ENCODE assay signal across 9 cellular contexts in genomic region chr10:43846187-43846680, GRCh38.
DNase-seq lines count a peak whose midpoint lies in the region; ATAC-seq, FAIRE-seq and TF ChIP-seq lines count a peak whose summit lies in the region.
"Had no signal": no experiment of that assay in that cellular context is flagged by ENCODE, and none has a peak within 500 bp of the region (broad histone marks: within the 10 kb centered on the region; RNA-seq: fewer than 3 reads in every experiment).

No MANE protein-coding gene starts in this region.

- TF ChIP-seq CTCF in liver (IDR thresholded peaks at IDR 0.05; ENCODE audit: low read depth, low read length, missing input control) (no peak), HepG2 (CRISPR knock-in tag; IDR thresholded peaks at IDR 0.05) (no peak), lung (IDR thresholded peaks at IDR 0.05; ENCODE audit: control extremely low read depth, extremely low read depth) (no peak), Calu3 (IDR thresholded peaks at IDR 0.05; ENCODE audit: unreplicated experiment) (no peak)

- BruUV-seq in HepG2 (replicated peaks; lab: Mats Ljungman, UMichigan): no TSS peak
- BruUV-seq in Calu3 (replicated peaks; lab: Mats Ljungman, UMichigan): no TSS peak

- H2AFZ ChIP-seq in HepG2 (ENCODE audit: low read length): no peak overlapping the region

- no peak overlapping the region for H3K4me2 ChIP-seq in HepG2 (ENCODE audit: low read depth, low read length)

- H3K36me3 Mint-ChIP-seq in activated naive CD8-positive, alpha-beta T cell treated with anti-CD3 and anti-CD28 coated beads, Interleukin-2, amount 10 ng/mL, durations not matched to agents 7 days and 5 days: no peaks in the 10 kb centered on the region
- peaks cover 5% of the 10 kb centered on the region for H3K36me3 Mint-ChIP-seq in Calu3 (ENCODE audit: insufficient read depth, unreplicated experiment)

- no peak for TF ChIP-seq POLR2A in HepG2 (IDR thresholded peaks at IDR 0.05; ENCODE audit: insufficient read depth in 1 of 2, low read depth in 2 of 2, low read length in 2 of 2)

- peak overlapping the region; percentile 71 for H3K4me3 Mint-ChIP-seq in activated naive CD8-positive, alpha-beta T cell treated with anti-CD3 and anti-CD28 coated beads, Interleukin-2, amount 10 ng/mL, durations not matched to agents 7 days and 5 days
- H3K4me3 Mint-ChIP-seq in Calu3 (ENCODE audit: low read depth, unreplicated experiment): no peak overlapping the region

- TF ChIP-seq EP300 in HepG2 (IDR thresholded peaks at IDR 0.05; ENCODE audit: low read depth in 2 of 2, low read length in 2 of 2) (no peak), HepG2 (CRISPR knock-in tag; IDR thresholded peaks at IDR 0.05; ENCODE audit: borderline replicate concordance) (no peak)

- H3K9me3 Mint-ChIP-seq in activated naive CD8-positive, alpha-beta T cell treated with anti-CD3 and anti-CD28 coated beads, Interleukin-2, amount 10 ng/mL, durations not matched to agents 7 days and 5 days: no peaks in the 10 kb centered on the region
- peaks cover 6% of the 10 kb centered on the region for H3K9me3 Mint-ChIP-seq in Calu3 (ENCODE audit: low read depth, unreplicated experiment)

- peak; percentile 29 to 41 for TF ChIP-seq RAD21 in liver (IDR thresholded peaks at IDR 0.05)
- TF ChIP-seq RAD21 in HepG2 (CRISPR knock-in tag; IDR thresholded peaks at IDR 0.05): no peak

- H3K27ac Mint-ChIP-seq in activated naive CD8-positive, alpha-beta T cell treated with anti-CD3 and anti-CD28 coated beads, Interleukin-2, amount 10 ng/mL, durations not matched to agents 7 days and 5 days: peak overlapping the region; percentile 72
- H3K27ac Mint-ChIP-seq in Calu3 (ENCODE audit: unreplicated experiment): no peak overlapping the region

- intact Hi-C loops in HepG2 (cut with micrococcal nuclease; ENCODE audit: unreplicated experiment): no loop called here
- intact Hi-C loops in Calu3 (cut with micrococcal nuclease; ENCODE audit: unreplicated experiment): no loop called here

- DNase-seq in HepG2 (ENCODE audit: low spot score) (no peak), lung (ENCODE audit: low spot score) (no peak), Calu3 (no peak), H4 (ENCODE audit: low spot score) (no peak)
- peak; percentile 49 for DNase-seq in activated naive CD8-positive, alpha-beta T cell treated with anti-CD3 and anti-CD28 coated beads, Interleukin-2, amount 10 ng/mL, durations not matched to agents 7 days and 5 days
- DNase-seq: NCI-H146 had no signal

- 59% methylated on average over 11 of the region's 11 CpGs for WGBS in liver
- 68% methylated on average over 10 of the region's 11 CpGs for WGBS in HepG2 (ENCODE audit: low lambda C conversion rate)
- WGBS in lung, 2 donors: 29 to 33% methylated on average over 11 of the region's 11 CpGs

- H3K4me1 ChIP-seq in liver (ENCODE audit: control insufficient read depth in 4 of 4, insufficient read depth in 4 of 4, low read length in 3 of 4): no peaks in the 10 kb centered on the region
- H3K4me1 ChIP-seq in HepG2 (ENCODE audit: insufficient read depth, low read length): no peaks in the 10 kb centered on the region
- H3K4me1 ChIP-seq in lung (ENCODE audit: control insufficient read depth in 2 of 2, insufficient read depth in 2 of 2, low read length in 2 of 2): peaks cover 0 to 13% of the 10 kb centered on the region in 2 donors

- H3K4me3 ChIP-seq in liver (ENCODE audit: low read depth in 1 of 3, low read length in 3 of 3) (no peak overlapping the region), HepG2 (replicated peaks in 1 of 3; ENCODE audit: insufficient read depth in 1 of 3, low read depth in 2 of 3, low read length in 3 of 3) (no peak overlapping the region), lung (no peak overlapping the region)

- H3K9ac ChIP-seq in liver (ENCODE audit: low read depth in 1 of 2, low read length in 2 of 2) (no peak overlapping the region), HepG2 (ENCODE audit: insufficient read depth, low read depth, low read length) (no peak overlapping the region)

- no peaks in the 10 kb centered on the region for H4K20me1 ChIP-seq in HepG2 (ENCODE audit: insufficient read depth, low read length)

- peaks cover 16% of the 10 kb centered on the region for H3K4me1 Mint-ChIP-seq in activated naive CD8-positive, alpha-beta T cell treated with anti-CD3 and anti-CD28 coated beads, Interleukin-2, amount 10 ng/mL, durations not matched to agents 7 days and 5 days
- peaks cover 11% of the 10 kb centered on the region for H3K4me1 Mint-ChIP-seq in Calu3 (ENCODE audit: low read depth, unreplicated experiment)

- FAIRE-seq in HepG2 (lab: Jason Lieb, UNC): no peak

- H3K36me3 ChIP-seq in liver (ENCODE audit: control insufficient read depth in 4 of 4, insufficient read depth in 3 of 4, low read depth in 1 of 4, low read length in 3 of 4) (no peaks in the 10 kb centered on the region), HepG2 (replicated peaks in 1 of 2; ENCODE audit: control insufficient read depth in 1 of 2, insufficient read depth in 2 of 2, low read length in 2 of 2) (no peaks in the 10 kb centered on the region), lung (ENCODE audit: control insufficient read depth in 2 of 2, insufficient read depth in 2 of 2, low read length in 2 of 2) (no peaks in the 10 kb centered on the region)

- POLR2A ChIA-PET in HepG2 (lab: Yijun Ruan, JAX): no interaction called here
- POLR2A ChIA-PET in activated naive CD8-positive, alpha-beta T cell treated with anti-CD3 and anti-CD28 coated beads, Interleukin-2, amount 10 ng/mL, durations not matched to agents 7 days and 5 days (lab: Charles Lee): interaction anchor here (0.7 to 1.2 kb wide), 2 partner anchors 15 to 156 kb away, joined by 3 read pairs; no protein-coding TSS in a partner anchor

- H3K79me2 ChIP-seq in HepG2 (ENCODE audit: insufficient read depth, low read length): no peaks in the 10 kb centered on the region

- no peaks in the 10 kb centered on the region for H3K27me3 ChIP-seq in liver (ENCODE audit: control insufficient read depth in 4 of 4, insufficient read depth in 4 of 4, low read length in 3 of 4)
- peaks cover 0 to 10% of the 10 kb centered on the region in 2 experiments; a peak in 2 of 5 replicates for H3K27me3 ChIP-seq in HepG2 (ENCODE audit: control insufficient read depth in 1 of 2, insufficient read depth in 2 of 2, low read length in 2 of 2)
- no peaks in the 10 kb centered on the region for H3K27me3 ChIP-seq in lung (ENCODE audit: control insufficient read depth, insufficient read depth)

- CTCF ChIA-PET in HepG2 (lab: Yijun Ruan, JAX; ENCODE audit: low intra/inter-chr PET ratio, low total read pairs) (no interaction called here), Calu3 (lab: Charles Lee) (no interaction called here)

- H3K27me3 Mint-ChIP-seq in activated naive CD8-positive, alpha-beta T cell treated with anti-CD3 and anti-CD28 coated beads, Interleukin-2, amount 10 ng/mL, durations not matched to agents 7 days and 5 days: peaks cover 3% of the 10 kb centered on the region
- peaks cover 7% of the 10 kb centered on the region for H3K27me3 Mint-ChIP-seq in Calu3 (ENCODE audit: unreplicated experiment)

- H3K9me3 ChIP-seq in liver (ENCODE audit: control insufficient read depth in 4 of 4, low read length in 3 of 4) (no peaks in the 10 kb centered on the region), HepG2 (ENCODE audit: low read length) (no peaks in the 10 kb centered on the region), lung (ENCODE audit: control insufficient read depth in 2 of 2, insufficient read depth in 1 of 2, low read length in 1 of 2) (peaks cover 0 to 5% of the 10 kb centered on the region in 2 donors)

- in situ Hi-C loops in HepG2 (cut with HindIII; ENCODE audit: extremely low pct_ligation_motif_present, low pct_unique_long_range_greater_than_20kb): no loop called here

- H3K27ac ChIP-seq in liver (ENCODE audit: low read depth in 1 of 2, low read length in 2 of 2): peak overlapping the region; percentile 37 to 67
- H3K27ac ChIP-seq in HepG2 (ENCODE audit: extremely low read length, insufficient read depth, low read length): no peak overlapping the region
- H3K27ac ChIP-seq in lung (ENCODE audit: low read depth in 1 of 2, low read length in 1 of 2): peak overlapping the region; percentile 14 to 61

- ATAC-seq in HepG2 (no peak), lung (ENCODE audit: insufficient read depth, low FRiP score) (peak; percentile 51), HG02763 (IDR thresholded peaks at IDR 0.05; ENCODE audit: unreplicated experiment) (no peak), HG03354 (IDR thresholded peaks at IDR 0.05; ENCODE audit: poor library complexity, severe bottlenecking, unreplicated experiment) (no peak)
- ATAC-seq in activated naive CD8-positive, alpha-beta T cell treated with anti-CD3 and anti-CD28 coated beads, Interleukin-2, amount 10 ng/mL, durations not matched to agents 7 days and 5 days (ENCODE audit: low read depth): peak; percentile 75

TF ChIP-seq in liver, 16 proteins besides CTCF, POLR2A, EP300 and RAD21:
- TF ChIP-seq NR2F2 (IDR thresholded peaks at IDR 0.05) (peak; percentile 82), YY1 (IDR thresholded peaks at IDR 0.05) (no peak)

TF ChIP-seq in HepG2, 621 proteins besides CTCF, POLR2A, EP300 and RAD21:
- no peak for TF ChIP-seq ZNF572 (CRISPR knock-in tag; IDR thresholded peaks at IDR 0.05)
- TF ChIP-seq PREB (CRISPR knock-in tag; IDR thresholded peaks at IDR 0.05): no peak
- no peak for TF ChIP-seq ZNF883 (CRISPR knock-in tag; IDR thresholded peaks at IDR 0.05; ENCODE audit: not compliant biosample characterization)
- no peak for TF ChIP-seq GPN1 (CRISPR knock-in tag; IDR thresholded peaks at IDR 0.05; ENCODE audit: borderline replicate concordance)

Comparison
In these comparisons a context has a peak if more than half of its experiments do, and no peak if none do; other contexts are left out.
1. ATAC-seq: peak in activated naive CD8-positive, alpha-beta T cell treated with anti-CD3 and anti-CD28 coated beads, Interleukin-2, amount 10 ng/mL, durations not matched to agents 7 days and 5 days (single experiment) and lung (single experiment); none in HepG2 (single experiment), HG02763 (single experiment) and HG03354 (single experiment).